1 cellular context compared by ENCODE assay signal in the genomic region with DNA sequence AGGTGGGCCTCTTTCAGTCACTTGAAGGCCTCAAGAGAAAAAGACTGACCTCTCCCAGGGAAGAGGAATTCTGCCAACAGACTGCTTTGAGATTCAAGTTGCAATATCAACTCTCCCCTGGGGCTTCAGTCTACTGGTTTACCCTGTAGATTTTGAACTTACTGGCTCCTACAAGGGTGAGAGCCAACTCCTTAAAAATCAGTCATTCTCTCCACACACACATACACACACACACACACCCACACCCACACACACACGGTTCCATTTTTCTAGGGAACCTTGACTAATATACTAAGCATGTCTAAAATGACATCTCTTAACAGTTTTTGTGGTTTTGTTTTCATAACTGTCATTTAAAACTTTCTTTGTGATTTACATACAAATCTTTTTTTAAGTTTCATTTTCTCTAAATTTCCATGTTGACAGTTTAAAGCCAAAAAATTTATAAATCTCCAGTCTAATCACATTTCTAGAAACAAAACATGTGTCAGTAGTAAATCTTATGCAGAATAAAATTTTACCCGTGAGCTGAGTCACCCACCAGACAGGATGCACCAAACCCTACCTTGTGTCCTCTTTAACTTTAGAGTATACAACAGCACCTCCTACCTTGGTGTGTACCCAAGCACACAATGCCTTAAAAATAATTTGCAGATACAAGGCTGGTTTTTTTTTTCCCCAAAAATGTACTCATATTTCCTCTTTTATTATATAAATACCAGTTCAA.
TF ChIP-seq lines count a peak whose summit lies in the region.

No MANE protein-coding gene starts in this region.

TF ChIP-seq in GM23338, 12 proteins besides CTCF, POLR2A, EP300 and RAD21:
- TF ChIP-seq EZH2 (IDR thresholded peaks at IDR 0.05; ENCODE audit: low read depth, unreplicated experiment): no peak
- no peak for TF ChIP-seq EZH2phosphoT487 (IDR thresholded peaks at IDR 0.05; ENCODE audit: unreplicated experiment)
- TF ChIP-seq STAT1 (IDR thresholded peaks at IDR 0.05; ENCODE audit: unreplicated experiment): no peak
- TF ChIP-seq, protein P1, sequence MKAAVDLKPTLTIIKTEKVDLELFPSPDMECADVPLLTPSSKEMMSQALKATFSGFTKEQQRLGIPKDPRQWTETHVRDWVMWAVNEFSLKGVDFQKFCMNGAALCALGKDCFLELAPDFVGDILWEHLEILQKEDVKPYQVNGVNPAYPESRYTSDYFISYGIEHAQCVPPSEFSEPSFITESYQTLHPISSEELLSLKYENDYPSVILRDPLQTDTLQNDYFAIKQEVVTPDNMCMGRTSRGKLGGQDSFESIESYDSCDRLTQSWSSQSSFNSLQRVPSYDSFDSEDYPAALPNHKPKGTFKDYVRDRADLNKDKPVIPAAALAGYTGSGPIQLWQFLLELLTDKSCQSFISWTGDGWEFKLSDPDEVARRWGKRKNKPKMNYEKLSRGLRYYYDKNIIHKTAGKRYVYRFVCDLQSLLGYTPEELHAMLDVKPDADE (IDR thresholded peaks at IDR 0.05): no peak
- no peak for TF ChIP-seq NANOG (IDR thresholded peaks at IDR 0.05; ENCODE audit: borderline replicate concordance)
- TF ChIP-seq POLR2AphosphoS5 (IDR thresholded peaks at IDR 0.05; ENCODE audit: low read depth): no peak
- TF ChIP-seq ZNF331 (CRISPR knock-in tag; IDR thresholded peaks at IDR 0.05; ENCODE audit: low read depth): no peak
- TF ChIP-seq CREB1 (CRISPR knock-in tag; IDR thresholded peaks at IDR 0.05; ENCODE audit: low read depth): no peak
- TF ChIP-seq JUNB (IDR thresholded peaks at IDR 0.05; ENCODE audit: unreplicated experiment): no peak
- TF ChIP-seq ZNF114 (CRISPR knock-in tag; IDR thresholded peaks at IDR 0.05): no peak
- TF ChIP-seq, protein P2, sequence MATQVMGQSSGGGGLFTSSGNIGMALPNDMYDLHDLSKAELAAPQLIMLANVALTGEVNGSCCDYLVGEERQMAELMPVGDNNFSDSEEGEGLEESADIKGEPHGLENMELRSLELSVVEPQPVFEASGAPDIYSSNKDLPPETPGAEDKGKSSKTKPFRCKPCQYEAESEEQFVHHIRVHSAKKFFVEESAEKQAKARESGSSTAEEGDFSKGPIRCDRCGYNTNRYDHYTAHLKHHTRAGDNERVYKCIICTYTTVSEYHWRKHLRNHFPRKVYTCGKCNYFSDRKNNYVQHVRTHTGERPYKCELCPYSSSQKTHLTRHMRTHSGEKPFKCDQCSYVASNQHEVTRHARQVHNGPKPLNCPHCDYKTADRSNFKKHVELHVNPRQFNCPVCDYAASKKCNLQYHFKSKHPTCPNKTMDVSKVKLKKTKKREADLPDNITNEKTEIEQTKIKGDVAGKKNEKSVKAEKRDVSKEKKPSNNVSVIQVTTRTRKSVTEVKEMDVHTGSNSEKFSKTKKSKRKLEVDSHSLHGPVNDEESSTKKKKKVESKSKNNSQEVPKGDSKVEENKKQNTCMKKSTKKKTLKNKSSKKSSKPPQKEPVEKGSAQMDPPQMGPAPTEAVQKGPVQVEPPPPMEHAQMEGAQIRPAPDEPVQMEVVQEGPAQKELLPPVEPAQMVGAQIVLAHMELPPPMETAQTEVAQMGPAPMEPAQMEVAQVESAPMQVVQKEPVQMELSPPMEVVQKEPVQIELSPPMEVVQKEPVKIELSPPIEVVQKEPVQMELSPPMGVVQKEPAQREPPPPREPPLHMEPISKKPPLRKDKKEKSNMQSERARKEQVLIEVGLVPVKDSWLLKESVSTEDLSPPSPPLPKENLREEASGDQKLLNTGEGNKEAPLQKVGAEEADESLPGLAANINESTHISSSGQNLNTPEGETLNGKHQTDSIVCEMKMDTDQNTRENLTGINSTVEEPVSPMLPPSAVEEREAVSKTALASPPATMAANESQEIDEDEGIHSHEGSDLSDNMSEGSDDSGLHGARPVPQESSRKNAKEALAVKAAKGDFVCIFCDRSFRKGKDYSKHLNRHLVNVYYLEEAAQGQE (IDR thresholded peaks at IDR 0.05; ENCODE audit: unreplicated experiment): no peak
- TF ChIP-seq, protein P3, sequence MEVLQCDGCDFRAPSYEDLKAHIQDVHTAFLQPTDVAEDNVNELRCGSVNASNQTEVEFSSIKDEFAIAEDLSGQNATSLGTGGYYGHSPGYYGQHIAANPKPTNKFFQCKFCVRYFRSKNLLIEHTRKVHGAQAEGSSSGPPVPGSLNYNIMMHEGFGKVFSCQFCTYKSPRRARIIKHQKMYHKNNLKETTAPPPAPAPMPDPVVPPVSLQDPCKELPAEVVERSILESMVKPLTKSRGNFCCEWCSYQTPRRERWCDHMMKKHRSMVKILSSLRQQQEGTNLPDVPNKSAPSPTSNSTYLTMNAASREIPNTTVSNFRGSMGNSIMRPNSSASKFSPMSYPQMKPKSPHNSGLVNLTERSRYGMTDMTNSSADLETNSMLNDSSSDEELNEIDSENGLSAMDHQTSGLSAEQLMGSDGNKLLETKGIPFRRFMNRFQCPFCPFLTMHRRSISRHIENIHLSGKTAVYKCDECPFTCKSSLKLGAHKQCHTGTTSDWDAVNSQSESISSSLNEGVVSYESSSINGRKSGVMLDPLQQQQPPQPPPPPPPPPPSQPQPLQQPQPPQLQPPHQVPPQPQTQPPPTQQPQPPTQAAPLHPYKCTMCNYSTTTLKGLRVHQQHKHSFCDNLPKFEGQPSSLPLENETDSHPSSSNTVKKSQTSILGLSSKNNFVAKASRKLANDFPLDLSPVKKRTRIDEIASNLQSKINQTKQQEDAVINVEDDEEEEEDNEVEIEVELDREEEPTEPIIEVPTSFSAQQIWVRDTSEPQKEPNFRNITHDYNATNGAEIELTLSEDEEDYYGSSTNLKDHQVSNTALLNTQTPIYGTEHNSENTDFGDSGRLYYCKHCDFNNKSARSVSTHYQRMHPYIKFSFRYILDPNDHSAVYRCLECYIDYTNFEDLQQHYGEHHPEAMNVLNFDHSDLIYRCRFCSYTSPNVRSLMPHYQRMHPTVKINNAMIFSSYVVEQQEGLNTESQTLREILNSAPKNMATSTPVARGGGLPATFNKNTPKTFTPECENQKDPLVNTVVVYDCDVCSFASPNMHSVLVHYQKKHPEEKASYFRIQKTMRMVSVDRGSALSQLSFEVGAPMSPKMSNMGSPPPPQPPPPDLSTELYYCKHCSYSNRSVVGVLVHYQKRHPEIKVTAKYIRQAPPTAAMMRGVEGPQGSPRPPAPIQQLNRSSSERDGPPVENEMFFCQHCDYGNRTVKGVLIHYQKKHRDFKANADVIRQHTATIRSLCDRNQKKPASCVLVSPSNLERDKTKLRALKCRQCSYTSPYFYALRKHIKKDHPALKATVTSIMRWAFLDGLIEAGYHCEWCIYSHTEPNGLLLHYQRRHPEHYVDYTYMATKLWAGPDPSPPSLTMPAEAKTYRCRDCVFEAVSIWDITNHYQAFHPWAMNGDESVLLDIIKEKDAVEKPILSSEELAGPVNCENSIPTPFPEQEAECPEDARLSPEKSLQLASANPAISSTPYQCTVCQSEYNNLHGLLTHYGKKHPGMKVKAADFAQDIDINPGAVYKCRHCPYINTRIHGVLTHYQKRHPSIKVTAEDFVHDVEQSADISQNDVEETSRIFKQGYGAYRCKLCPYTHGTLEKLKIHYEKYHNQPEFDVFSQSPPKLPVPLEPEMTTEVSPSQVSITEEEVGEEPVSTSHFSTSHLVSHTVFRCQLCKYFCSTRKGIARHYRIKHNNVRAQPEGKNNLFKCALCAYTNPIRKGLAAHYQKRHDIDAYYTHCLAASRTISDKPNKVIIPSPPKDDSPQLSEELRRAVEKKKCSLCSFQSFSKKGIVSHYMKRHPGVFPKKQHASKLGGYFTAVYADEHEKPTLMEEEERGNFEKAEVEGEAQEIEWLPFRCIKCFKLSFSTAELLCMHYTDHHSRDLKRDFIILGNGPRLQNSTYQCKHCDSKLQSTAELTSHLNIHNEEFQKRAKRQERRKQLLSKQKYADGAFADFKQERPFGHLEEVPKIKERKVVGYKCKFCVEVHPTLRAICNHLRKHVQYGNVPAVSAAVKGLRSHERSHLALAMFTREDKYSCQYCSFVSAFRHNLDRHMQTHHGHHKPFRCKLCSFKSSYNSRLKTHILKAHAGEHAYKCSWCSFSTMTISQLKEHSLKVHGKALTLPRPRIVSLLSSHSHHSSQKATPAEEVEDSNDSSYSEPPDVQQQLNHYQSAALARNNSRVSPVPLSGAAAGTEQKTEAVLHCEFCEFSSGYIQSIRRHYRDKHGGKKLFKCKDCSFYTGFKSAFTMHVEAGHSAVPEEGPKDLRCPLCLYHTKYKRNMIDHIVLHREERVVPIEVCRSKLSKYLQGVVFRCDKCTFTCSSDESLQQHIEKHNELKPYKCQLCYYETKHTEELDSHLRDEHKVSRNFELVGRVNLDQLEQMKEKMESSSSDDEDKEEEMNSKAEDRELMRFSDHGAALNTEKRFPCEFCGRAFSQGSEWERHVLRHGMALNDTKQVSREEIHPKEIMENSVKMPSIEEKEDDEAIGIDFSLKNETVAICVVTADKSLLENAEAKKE (CRISPR knock-in tag; IDR thresholded peaks at IDR 0.05): no peak
